In genomic region chr3:143629726-143630125, GRCh38 we compare ENCODE assay signal across 22 cellular contexts.
"Had no signal": no experiment of that assay in that cellular context is flagged by ENCODE, and none has a peak within 500 bp of the region (broad histone marks: within the 10 kb centered on the region; RNA-seq: fewer than 3 reads in every experiment).

No MANE protein-coding gene starts in this region.

- DNase-seq: stimulated activated CD4-positive, alpha-beta T cell treated with anti-CD3 and anti-CD28 coated beads, Interleukin-2, amount 100 ng/mL, for 48 hours; stimulated activated CD4-positive, alpha-beta T cell treated with anti-CD3 and anti-CD28 coated beads, Interleukin-4, amount 100 ng/mL, for 1 hour; stimulated activated CD4-positive, alpha-beta T cell treated with anti-CD3 and anti-CD28 coated beads, Interleukin-4, amount 100 ng/mL, for 24 hours; stimulated activated CD4-positive, alpha-beta T cell treated with anti-CD3 and anti-CD28 coated beads, Interleukin-4, amount 100 ng/mL, for 4 hours; stimulated activated CD8-positive, alpha-beta memory T cell treated with anti-CD3 and anti-CD28 coated beads, Interleukin-4, amount 100 ng/mL, for 48 hours; stimulated activated naive B cell treated with anti-CD40 and anti-IgM and Interleukin-4, amounts not matched to agents 10 μg/mL and 1 μg/mL and 100 μg/mL, for 72 hours; stimulated activated naive CD4-positive, alpha-beta T cell; stimulated activated naive CD4-positive, alpha-beta T cell treated with Interleukin-2 at 50 U/mL for 16 hours; stimulated activated naive CD8-positive, alpha-beta T cell treated with anti-CD3 and anti-CD28 coated beads, Interleukin-15, amount 100 ng/mL, for 72 hours; stimulated activated naive CD8-positive, alpha-beta T cell treated with anti-CD3 and anti-CD28 coated beads, Interleukin-15, Interleukin-2, amounts not matched to agents 100 U/mL and 50 U/mL, for 24 hours; stomach; substantia nigra; testis; thyroid gland; tibial artery; transverse colon; trophoblast cell; upper lobe of left lung; upper lobe of right lung; uterus had no signal

- ATAC-seq: stimulated activated effector memory CD8-positive, alpha-beta T cell treated with anti-CD3 and anti-CD28 coated beads, Interleukin-12 subunit alpha, Interleukin-12 subunit beta, amount 100 ng/mL, for 72 hours; stimulated activated memory B cell treated with anti-CD40 and anti-IgM and Interleukin-4, amounts not matched to agents 10 μg/mL and 1 μg/mL and 100 μg/mL, for 72 hours; stimulated activated naive B cell treated with anti-CD40 and anti-IgM and Interleukin-4, amounts not matched to agents 10 μg/mL and 1 μg/mL and 100 μg/mL, for 72 hours; stimulated activated naive CD8-positive, alpha-beta T cell treated with anti-CD3 and anti-CD28 coated beads, Interleukin-15, amount 100 ng/mL, for 72 hours; stimulated activated naive CD8-positive, alpha-beta T cell treated with anti-CD3 and anti-CD28 coated beads, Interleukin-15, Interleukin-2, amounts not matched to agents 100 U/mL and 50 U/mL, for 24 hours; upper lobe of right lung had no signal
